ENCODE assay signal across 8 cellular contexts in genomic region chr13:94327318-94327717, GRCh38.
DNase-seq lines count a peak whose midpoint lies in the region; ATAC-seq and TF ChIP-seq lines count a peak whose summit lies in the region.

No MANE protein-coding gene starts in this region.

- H4K5ac ChIP-seq in IMR-90 (ENCODE audit: low read depth, low read length), result peak overlapping the region; percentile 60

- peak overlapping the region; percentile 16 for H3K18ac ChIP-seq in IMR-90 (ENCODE audit: low read depth, low read length)

- peak; percentile 94 for ATAC-seq in GM18508 (IDR thresholded peaks at IDR 0.05; ENCODE audit: insufficient read depth, unreplicated experiment)
- peak; percentile 94 for ATAC-seq in GM21619 (IDR thresholded peaks at IDR 0.05; ENCODE audit: unreplicated experiment)
- ATAC-seq in IMR-90 (ENCODE audit: low read depth), result no peak
- ATAC-seq in memory B cell (ENCODE audit: low read depth), result peak; percentile 43

- H3K4me1 ChIP-seq in IMR-90 (ENCODE audit: control insufficient read depth, insufficient read depth, low read length), result peaks cover 27% of the 10 kb centered on the region

- H2BK5ac ChIP-seq in IMR-90 (ENCODE audit: low read depth, low read length, poor library complexity, severe bottlenecking), result no peak overlapping the region

- H3K56ac ChIP-seq in IMR-90 (ENCODE audit: extremely low read depth, insufficient read depth, low read length), result no peak overlapping the region

- no TSS peak for BruUV-seq in IMR-90 (replicated peaks; lab: Mats Ljungman, UMichigan)

- peak overlapping the region; percentile 74 for H3K4me3 Mint-ChIP-seq in memory B cell

- H4K20me1 ChIP-seq in IMR-90 (ENCODE audit: insufficient read depth, low read length), result no peaks in the 10 kb centered on the region

- no peaks in the 10 kb centered on the region for H3K9me3 Mint-ChIP-seq in memory B cell

- peaks cover 10% of the 10 kb centered on the region for H3K4me1 Mint-ChIP-seq in memory B cell

- dilution Hi-C loops in IMR-90 (cut with HindIII; ENCODE audit: low sequenced_read_pairs, unreplicated experiment), result no loop called here

- H2BK120ac ChIP-seq in IMR-90 (ENCODE audit: low read depth, low read length), result peak overlapping the region; percentile 23

- no peak overlapping the region for H2AK9ac ChIP-seq in IMR-90 (replicated peaks; ENCODE audit: low read depth, low read length, poor library complexity)

- TF ChIP-seq POLR2A in IMR-90 (IDR thresholded peaks at IDR 0.05; ENCODE audit: low read depth, low read length), result no peak

- peak overlapping the region; percentile 61 for H3K14ac ChIP-seq in IMR-90 (replicated peaks; ENCODE audit: low read depth, low read length)

- no peak overlapping the region for H3K4me3 ChIP-seq in IMR-90 (ENCODE audit: insufficient read depth, low read depth, low read length)

- POLR2A ChIA-PET in IMR-90 (lab: Charles Lee; ENCODE audit: unreplicated experiment), result no interaction called here

- H3K27me3 ChIP-seq in IMR-90 (ENCODE audit: control insufficient read depth, insufficient read depth, low read length), result no peaks in the 10 kb centered on the region

- H3K23ac ChIP-seq in IMR-90 (ENCODE audit: low read depth, low read length), result peak overlapping the region; percentile 37; the same call in 1 of the 2 replicates

- peak overlapping the region; percentile 65 for H2AFZ ChIP-seq in IMR-90 (replicated peaks; ENCODE audit: low read length, poor library complexity)

- peak overlapping the region; percentile 1; the same call in 1 of the 2 replicates for H3K27ac ChIP-seq in IMR-90 (ENCODE audit: insufficient read depth, low read length)

- H3K9me3 ChIP-seq in IMR-90 (ENCODE audit: control insufficient read depth, insufficient read depth, low read length), result no peaks in the 10 kb centered on the region

- no peaks in the 10 kb centered on the region for H3K36me3 ChIP-seq in IMR-90 (ENCODE audit: control insufficient read depth, insufficient read depth, low read length)

- peak overlapping the region; percentile 60 for H4K91ac ChIP-seq in IMR-90 (ENCODE audit: insufficient read depth, low read depth, low read length)

- in situ Hi-C loops in IMR-90 (cut with MboI; ENCODE audit: low sequenced_read_pairs), result loop anchor here (25.0 kb wide), 1 partner anchor 1090 kb away; the partner anchor contains the start of gene GPC6

- peak overlapping the region in 1 of 2 experiments; percentile 60; a peak in 3 of 4 replicates for H4K8ac ChIP-seq in IMR-90 (ENCODE audit: low read depth in 2 of 2, low read length in 2 of 2)

- DNase-seq in IMR-90 (no peak), memory B cell (ENCODE audit: low spot score in 2 of 2) (no peak), LoVo (ENCODE audit: low spot score) (no peak), NCI-H446 treated with DMSO at 0.1 percent for 48 hours (lab: John Stamatoyannopoulos, UW) (no peak), SHP77 treated with DMSO at 0.1 percent for 48 hours (lab: John Stamatoyannopoulos, UW) (no peak), globus pallidus (ENCODE audit: low spot score) (no peak)

- peak overlapping the region; percentile 75 for H3K4ac ChIP-seq in IMR-90 (ENCODE audit: low read depth, low read length)

- peaks cover 3% of the 10 kb centered on the region for H3K9me1 ChIP-seq in IMR-90 (ENCODE audit: insufficient read depth, low read length)

- H3K79me1 ChIP-seq in IMR-90 (ENCODE audit: low read depth in 1 of 2, low read length in 2 of 2), result no peaks in the 10 kb centered on the region

- CTCF ChIA-PET in IMR-90 (lab: Yijun Ruan, JAX), result no interaction called here

- intact Hi-C loops in IMR-90 (cut with micrococcal nuclease), result no loop called here

- H3K36me3 Mint-ChIP-seq in memory B cell, result no peaks in the 10 kb centered on the region

- H2BK15ac ChIP-seq in IMR-90 (ENCODE audit: low read depth, low read length), result 0 out of 3 replicates have a peak overlapping the region, but pooled peaks have one; percentile 9

- peak overlapping the region; percentile 82 for H2BK20ac ChIP-seq in IMR-90 (ENCODE audit: low read depth, low read length)

- H3K9ac ChIP-seq in IMR-90 (ENCODE audit: low read depth, low read length), result no peak overlapping the region; the same call in 1 of the 2 replicates

- H3K27ac Mint-ChIP-seq in memory B cell, result peak overlapping the region; percentile 66

- WGBS in IMR-90 (ENCODE audit: extremely low coverage in 2 of 2, insufficient read length in 1 of 2), 2 experiments, result 40% methylated on average over 3 of the region's 6 CpGs; no CpG with 5 or more reads in 1 of the 2 experiments

- TF ChIP-seq CTCF in IMR-90 (conservative IDR thresholded peaks at IDR 0.05; ENCODE audit: low read depth, low read length), result no peak

- H2AK5ac ChIP-seq in IMR-90 (ENCODE audit: low read depth, low read length), result peak overlapping the region; percentile 39; the same call in 1 of the 2 replicates

- peak overlapping the region; percentile 24; the same call in 1 of the 2 replicates for H3K4me2 ChIP-seq in IMR-90 (ENCODE audit: low read depth, low read length)

- TF ChIP-seq RAD21 in IMR-90 (IDR thresholded peaks at IDR 0.05; ENCODE audit: low read length), result no peak

- no peaks in the 10 kb centered on the region for H3K27me3 Mint-ChIP-seq in memory B cell

TF ChIP-seq in IMR-90, 13 proteins besides CTCF, POLR2A, EP300 and RAD21:
- TF ChIP-seq CEBPB (IDR thresholded peaks at IDR 0.05; ENCODE audit: low read depth, low read length) (no peak), USF2 (IDR thresholded peaks at IDR 0.05; ENCODE audit: low read depth, low read length) (no peak), FOS (IDR thresholded peaks at IDR 0.05; ENCODE audit: low read depth, low read length) (no peak), MAZ (IDR thresholded peaks at IDR 0.05; ENCODE audit: borderline replicate concordance, low read depth, low read length) (no peak), MXI1 (IDR thresholded peaks at IDR 0.05; ENCODE audit: borderline replicate concordance, low read depth, low read length) (no peak), NFE2L2 (IDR thresholded peaks at IDR 0.05; ENCODE audit: low read depth, low read length) (no peak), MAFK (IDR thresholded peaks at IDR 0.05; ENCODE audit: low read depth, low read length) (no peak), CHD1 (IDR thresholded peaks at IDR 0.05; ENCODE audit: low read depth, low read length) (no peak), SMC3 (IDR thresholded peaks at IDR 0.05; ENCODE audit: low read depth, low read length) (no peak), BHLHE40 (IDR thresholded peaks at IDR 0.05; ENCODE audit: low read depth, low read length) (no peak), RCOR1 (IDR thresholded peaks at IDR 0.05; ENCODE audit: insufficient replicate concordance, low read length) (no peak), RFX5 (IDR thresholded peaks at IDR 0.05; ENCODE audit: low read depth, low read length) (no peak), ELK1 (IDR thresholded peaks at IDR 0.05; ENCODE audit: borderline replicate concordance, low read depth, low read length) (no peak)
